In genomic region chr9:87516222-87516930, GRCh38 we compare ENCODE assay signal across 7 cellular contexts. TPM values are rescaled to one million over a fixed set of nuclear protein-coding genes. Genes with fewer than 3 reads are reported as not detected.
A peak's percentile ranks its signal among the peaks of the same experiment; 100 is the strongest.
DNase-seq lines count a peak whose midpoint lies in the region; FAIRE-seq and TF ChIP-seq lines count a peak whose summit lies in the region.

No MANE protein-coding gene starts in this region.

- no peak overlapping the region for H2AFZ ChIP-seq in Loucy (ENCODE audit: low read length)
- no peak overlapping the region for H2AFZ ChIP-seq in MM.1S (ENCODE audit: low read length)

- H3K9me3 ChIP-seq in Loucy (ENCODE audit: insufficient read depth, low read depth, low read length): no peaks in the 10 kb centered on the region
- H3K9me3 ChIP-seq in MM.1S (replicated peaks; ENCODE audit: insufficient read depth, low read length): no peaks in the 10 kb centered on the region; the same call in 1 of the 2 replicates

- no peak overlapping the region for H3K27ac ChIP-seq in MM.1S (ENCODE audit: low read length)

- H3F3A ChIP-seq in Loucy (ENCODE audit: low read depth) (no peaks in the 10 kb centered on the region), MM.1S (ENCODE audit: insufficient read depth, low read length) (no peaks in the 10 kb centered on the region)

- H3K79me2 ChIP-seq in Loucy (ENCODE audit: insufficient read depth, low read length): peaks cover 5% of the 10 kb centered on the region; the same call in 1 of the 2 replicates
- H3K79me2 ChIP-seq in MM.1S (ENCODE audit: low read length): peaks cover 59% of the 10 kb centered on the region

- no peak overlapping the region for H3K9ac ChIP-seq in Loucy (ENCODE audit: low read depth, low read length, poor library complexity, severe bottlenecking)
- no peak overlapping the region for H3K9ac ChIP-seq in MM.1S (ENCODE audit: low read length)

- no peaks in the 10 kb centered on the region for H3K9me2 ChIP-seq in Loucy (replicated peaks; ENCODE audit: low read depth, low read length)
- no peaks in the 10 kb centered on the region for H3K9me2 ChIP-seq in MM.1S (replicated peaks; ENCODE audit: insufficient read depth, low read length)

- TF ChIP-seq CTCF in Loucy (conservative IDR thresholded peaks at IDR 0.05; ENCODE audit: low read length) (no peak), MM.1S (IDR thresholded peaks at IDR 0.05; ENCODE audit: low read length) (no peak)

- peak overlapping the region; percentile 56 for H3K4me2 ChIP-seq in Loucy (ENCODE audit: low read depth, low read length, poor library complexity, severe bottlenecking)
- no peak overlapping the region for H3K4me2 ChIP-seq in MM.1S (ENCODE audit: low read depth, low read length)

- DNase-seq in dermis blood vessel endothelial cell (peak; percentile 94), medulla oblongata (ENCODE audit: extremely low spot score) (peak; percentile 42), urothelium cell line (ENCODE audit: low spot score) (peak; percentile 42), MM.1S (no peak)
- DNase-seq in activated T-cell treated with anti-CD3 and anti-CD28 coated beads, Interleukin-2, amount 50 U/mL, for 48 hours: no peak
- no peak for DNase-seq in stimulated activated CD4-positive, alpha-beta T cell treated with anti-CD3 and anti-CD28 coated beads, Interleukin-12 subunit alpha, Interleukin-12 subunit beta, amount 100 ng/mL, for 4 hours

- no peak for FAIRE-seq in urothelium cell line (lab: Jason Lieb, UNC)

- H3K4me1 ChIP-seq in Loucy (ENCODE audit: insufficient read depth, low read length, poor library complexity, severe bottlenecking) (peaks cover 45% of the 10 kb centered on the region), MM.1S (ENCODE audit: low read length) (no peaks in the 10 kb centered on the region)

- H4K20me1 ChIP-seq in Loucy (ENCODE audit: insufficient read depth, low read length, poor library complexity, severe bottlenecking) (no peaks in the 10 kb centered on the region), MM.1S (ENCODE audit: insufficient read depth, low read length) (no peaks in the 10 kb centered on the region)

- H3K4me3 ChIP-seq in Loucy (ENCODE audit: low read length, poor library complexity, severe bottlenecking) (no peak overlapping the region), MM.1S (ENCODE audit: low read length) (no peak overlapping the region)

- H3K27me3 ChIP-seq in Loucy (ENCODE audit: insufficient read depth, low read length, poor library complexity, severe bottlenecking) (no peaks in the 10 kb centered on the region), MM.1S (replicated peaks; ENCODE audit: insufficient read depth, low read length) (no peaks in the 10 kb centered on the region)

- H3K36me3 ChIP-seq in Loucy (ENCODE audit: insufficient read depth, low read length) (no peaks in the 10 kb centered on the region), MM.1S (replicated peaks; ENCODE audit: insufficient read depth, low read length) (0 out of 2 replicates have a peak, but pooled peaks cover 2% of the 10 kb centered on the region)

RNA-seq across cellular contexts. Expression of gene DAPK1, which starts 18.7 kb away (rescaled TPM):
- total RNA-seq in dermis blood vessel endothelial cell: 51.6 and 55.0 TPM in 2 replicates

Comparison
In these comparisons a context has a peak if more than half of its experiments do, and no peak if none do; other contexts are left out.
1. DNase-seq: peak in dermis blood vessel endothelial cell (single experiment), medulla oblongata (single experiment) and urothelium cell line (single experiment); none in activated T-cell treated with anti-CD3 and anti-CD28 coated beads, Interleukin-2, amount 50 U/mL, for 48 hours (0 of 2), stimulated activated CD4-positive, alpha-beta T cell treated with anti-CD3 and anti-CD28 coated beads, Interleukin-12 subunit alpha, Interleukin-12 subunit beta, amount 100 ng/mL, for 4 hours (single experiment) and MM.1S (single experiment).